Comparison of ENCODE assay signal across 8 cellular contexts in genomic region chr3:66428733-66429132, GRCh38.
DNase-seq lines count a peak whose midpoint lies in the region; ATAC-seq, FAIRE-seq and TF ChIP-seq lines count a peak whose summit lies in the region.

No MANE protein-coding gene starts in this region.

- intact Hi-C loops in adrenal gland (cut with DNase I) (no loop called here), right cardiac atrium (cut with DNase I) (no loop called here)

- CTCF ChIA-PET in A549 (lab: Yijun Ruan, JAX) = interaction anchor here (1.9 kb wide), 2 partner anchors 11 to 21 kb away, joined by 5 to 9 read pairs; no protein-coding TSS in a partner anchor

- ATAC-seq in A549 = peak; percentile 94
- peak; percentile 51 to 70 for ATAC-seq in right cardiac atrium
- ATAC-seq in stimulated activated naive B cell treated with anti-CD40 and anti-IgM and Interleukin-4, amounts not matched to agents 10 μg/mL and 1 μg/mL and 100 μg/mL, for 72 hours (replicated peaks) = peak; percentile 34 to 71
- ATAC-seq in HG03457 (IDR thresholded peaks at IDR 0.05; ENCODE audit: unreplicated experiment) = no peak
- no peak for ATAC-seq in GM21786 (IDR thresholded peaks at IDR 0.05; ENCODE audit: unreplicated experiment)

- H3K4me3 ChIP-seq in A549 (no peak overlapping the region), MG63 (no peak overlapping the region), adrenal gland (no peak overlapping the region), right cardiac atrium (ENCODE audit: low read length) (no peak overlapping the region)

- peaks cover 0 to 4% of the 10 kb centered on the region in 2 donors for H3K36me3 Mint-ChIP-seq in stimulated activated naive B cell treated with anti-CD40 and anti-IgM and Interleukin-4, amounts not matched to agents 10 μg/mL and 1 μg/mL and 100 μg/mL, for 72 hours

- WGBS in A549 (ENCODE audit: missing lambda C conversion rate) = 2% methylated on average over 5 of the region's 5 CpGs
- 18 to 21% (median 19%) methylated on average over 5 of the region's 5 CpGs for WGBS in adrenal gland, 4 donors
- WGBS in right cardiac atrium = 21% methylated on average over 5 of the region's 5 CpGs

- TF ChIP-seq CTCF in A549 (IDR thresholded peaks at IDR 0.05) (no peak), adrenal gland (IDR thresholded peaks at IDR 0.05) (no peak)

- H3K4me1 Mint-ChIP-seq in stimulated activated naive B cell treated with anti-CD40 and anti-IgM and Interleukin-4, amounts not matched to agents 10 μg/mL and 1 μg/mL and 100 μg/mL, for 72 hours = peaks cover 2 to 5% of the 10 kb centered on the region in 2 donors

- no peak for TF ChIP-seq EP300 in A549 (IDR thresholded peaks at IDR 0.05)

- no peaks in the 10 kb centered on the region for H3K27me3 Mint-ChIP-seq in stimulated activated naive B cell treated with anti-CD40 and anti-IgM and Interleukin-4, amounts not matched to agents 10 μg/mL and 1 μg/mL and 100 μg/mL, for 72 hours

- TF ChIP-seq POLR2A in A549 (IDR thresholded peaks at IDR 0.05; ENCODE audit: low read length) (no peak), adrenal gland (IDR thresholded peaks at IDR 0.05) (no peak)

- H3K4me2 ChIP-seq in A549 = peak overlapping the region; percentile 77

- TF ChIP-seq RAD21 in A549 (conservative IDR thresholded peaks at IDR 0.05 in 1 of 2, IDR thresholded peaks at IDR 0.05 in 1 of 2) = no peak

- no peak overlapping the region for H3K27ac Mint-ChIP-seq in stimulated activated naive B cell treated with anti-CD40 and anti-IgM and Interleukin-4, amounts not matched to agents 10 μg/mL and 1 μg/mL and 100 μg/mL, for 72 hours

- peaks cover 14% of the 10 kb centered on the region for H3K4me1 ChIP-seq in A549
- peaks cover 6 to 8% of the 10 kb centered on the region in 2 donors for H3K4me1 ChIP-seq in adrenal gland (replicated peaks in 1 of 2)
- peaks cover 29% of the 10 kb centered on the region for H3K4me1 ChIP-seq in right cardiac atrium (ENCODE audit: control insufficient read depth, insufficient read depth, low read length)

- POLR2A ChIA-PET in A549 (lab: Yijun Ruan, JAX) = no interaction called here

- H3K27ac ChIP-seq in A549 (peak overlapping the region; percentile 39 to 66; a peak in 4 of 6 replicates), adrenal gland (peak overlapping the region in 3 of 5 donors; percentile 8 to 53 (median 45)), right cardiac atrium (ENCODE audit: low read length) (peak overlapping the region; percentile 72)

- no peak for FAIRE-seq in A549 (lab: Jason Lieb, UNC)

- H3K4me3 Mint-ChIP-seq in stimulated activated naive B cell treated with anti-CD40 and anti-IgM and Interleukin-4, amounts not matched to agents 10 μg/mL and 1 μg/mL and 100 μg/mL, for 72 hours = no peak overlapping the region

- H3K36me3 ChIP-seq in MG63 = no peaks in the 10 kb centered on the region
- H3K36me3 ChIP-seq in adrenal gland (replicated peaks in 1 of 2) = no peaks in the 10 kb centered on the region

- no peaks in the 10 kb centered on the region for H3K9me3 Mint-ChIP-seq in stimulated activated naive B cell treated with anti-CD40 and anti-IgM and Interleukin-4, amounts not matched to agents 10 μg/mL and 1 μg/mL and 100 μg/mL, for 72 hours

- DNase-seq in A549 (ENCODE audit: low read depth in 1 of 2, low spot score in 1 of 2) = peak; percentile 32 to 85
- DNase-seq in MG63 = peak; percentile 87
- DNase-seq in adrenal gland = peak; percentile 76 to 91 (median 85)
- DNase-seq in right cardiac atrium = peak in 1 of 3 donors; percentile 64
- DNase-seq in stimulated activated naive B cell treated with anti-CD40 and anti-IgM and Interleukin-4, amounts not matched to agents 10 μg/mL and 1 μg/mL and 100 μg/mL, for 72 hours = peak; percentile 7
- no peak for DNase-seq in activated gamma-delta T cell treated with Interleukin-2 at 50 U/mL for 16 hours

- no peaks in the 10 kb centered on the region for H3K27me3 ChIP-seq in MG63
- no peaks in the 10 kb centered on the region for H3K27me3 ChIP-seq in adrenal gland
- no peaks in the 10 kb centered on the region for H3K27me3 ChIP-seq in right cardiac atrium (ENCODE audit: control insufficient read depth, insufficient read depth)

- no peaks in the 10 kb centered on the region for H3K9me3 ChIP-seq in A549
- H3K9me3 ChIP-seq in MG63 = no peaks in the 10 kb centered on the region
- H3K9me3 ChIP-seq in adrenal gland (replicated peaks in 1 of 3) = no peaks in the 10 kb centered on the region
- H3K9me3 ChIP-seq in right cardiac atrium (ENCODE audit: control insufficient read depth, low read length) = no peaks in the 10 kb centered on the region

TF ChIP-seq in A549, 52 proteins besides CTCF, POLR2A, EP300 and RAD21:
- TF ChIP-seq ATOH8 (CRISPR knock-in tag; IDR thresholded peaks at IDR 0.05; ENCODE audit: low read depth) (no peak), ZSCAN20 (CRISPR knock-in tag; IDR thresholded peaks at IDR 0.05) (no peak), RFX5 (IDR thresholded peaks at IDR 0.05) (peak; percentile 94), MAX (IDR thresholded peaks at IDR 0.05) (no peak), GATA3 (IDR thresholded peaks at IDR 0.05; ENCODE audit: borderline replicate concordance) (peak; percentile 30; the same call in 1 of the 2 replicates), BCL3 (IDR thresholded peaks at IDR 0.05) (no peak), FOXS1 (CRISPR knock-in tag; IDR thresholded peaks at IDR 0.05) (peak; percentile 81; the same call in 1 of the 2 replicates), CHD4 (IDR thresholded peaks at IDR 0.05; ENCODE audit: borderline replicate concordance) (no peak), FOSL2 (IDR thresholded peaks at IDR 0.05) (peak; percentile 42; the same call in 1 of the 2 replicates), FOSL2 (CRISPR knock-in tag; IDR thresholded peaks at IDR 0.05) (peak; percentile 81), JUNB (IDR thresholded peaks at IDR 0.05) (0 out of 2 replicates have a peak, but pooled peaks have one; percentile 29), BHLHE40 (IDR thresholded peaks at IDR 0.05; ENCODE audit: low read depth, low read length) (no peak)
TF ChIP-seq in A549: peak in this region for 5.

Comparison
In these comparisons a context has a peak if more than half of its experiments do, and no peak if none do; other contexts are left out.
1. ATAC-seq: peak in A549 (2 of 2), right cardiac atrium (2 of 2) and stimulated activated naive B cell treated with anti-CD40 and anti-IgM and Interleukin-4, amounts not matched to agents 10 μg/mL and 1 μg/mL and 100 μg/mL, for 72 hours (2 of 2); none in HG03457 (single experiment) and GM21786 (single experiment).
2. Peak in every context shown above with its lines, with median percentiles within 50 percentile points of each other: H3K27ac ChIP-seq.